26 cellular contexts compared by ENCODE assay signal in the genomic region with DNA sequence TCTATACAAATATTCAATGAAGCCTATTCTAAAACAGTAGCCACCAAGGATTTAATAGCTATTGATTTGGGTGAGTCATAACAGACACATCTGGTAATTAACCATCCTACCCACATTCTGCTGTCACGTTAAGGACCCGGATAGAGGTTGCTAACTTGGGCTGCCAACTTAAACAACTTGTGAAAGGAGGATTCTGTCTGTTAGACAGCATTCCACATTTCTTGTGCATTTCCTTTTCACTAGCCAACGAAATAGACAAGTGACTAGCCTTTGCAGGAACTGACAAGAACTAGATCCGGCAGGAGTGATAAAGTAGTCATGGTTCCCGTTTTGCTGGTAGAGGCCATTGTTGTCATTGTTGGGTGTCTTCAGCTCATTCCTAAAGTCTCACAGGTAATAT. TPM values are rescaled to one million over a fixed set of nuclear protein-coding genes. Genes with fewer than 3 reads are reported as not detected.
"Had no signal": no experiment of that assay in that cellular context is flagged by ENCODE, and none has a peak within 500 bp of the region (broad histone marks: within the 10 kb centered on the region; RNA-seq: fewer than 3 reads in every experiment).

No MANE protein-coding gene starts in this region.

- H3K27ac ChIP-seq: brain microvascular endothelial cell, gastrocnemius medialis, pancreas, prostate gland, sigmoid colon, thoracic aorta, uterus, WERI-Rb-1 had no signal

- H3K27me3 ChIP-seq: brain microvascular endothelial cell, uterus had no signal

- H3K4me1 ChIP-seq: gastrocnemius medialis, pancreas, prostate gland, uterus had no signal

- DNase-seq: activated CD4-positive, alpha-beta T cell treated with anti-CD3 and anti-CD28 coated beads for 48 hours; activated CD4-positive, alpha-beta T cell treated with anti-CD3 and anti-CD28 coated beads, Interleukin-2, amount 50 U/mL, for 48 hours; activated CD8-positive, alpha-beta memory T cell treated with anti-CD3 and anti-CD28 coated beads for 24 hours; activated effector memory CD4-positive, alpha-beta T cell treated with Interleukin-2 at 50 U/mL for 16 hours; activated naive CD4-positive, alpha-beta T cell treated with Interleukin-2 at 50 U/mL for 16 hours; anterior cingulate cortex; brain microvascular endothelial cell; central memory CD4-positive, alpha-beta T cell; endodermal cell; gastrocnemius medialis; hypothalamus; immature natural killer cell; naive thymus-derived CD8-positive, alpha-beta T cell; nucleus accumbens; pancreas; retina; sigmoid colon; small intestine; stimulated activated CD4-positive, alpha-beta T cell treated with anti-CD3 and anti-CD28 coated beads, Interleukin-4, amount 100 ng/mL, for 24 hours; uterus; WERI-Rb-1 had no signal

- ATAC-seq: activated CD4-positive, CD25-positive, alpha-beta regulatory T cell treated with anti-CD3 and anti-CD28 coated beads, Interleukin-2, amount 50 U/mL, for 24 hours; gastrocnemius medialis; naive thymus-derived CD8-positive, alpha-beta T cell; pancreas; stimulated activated effector memory CD8-positive, alpha-beta T cell treated with anti-CD3 and anti-CD28 coated beads, Interleukin-12 subunit alpha, Interleukin-12 subunit beta, amount 100 ng/mL, for 72 hours had no signal

RNA-seq across cellular contexts. Expression of gene DSCAM, which starts 9.5 kb away (rescaled TPM):
- total RNA-seq: lower leg skin; naive thymus-derived CD8-positive, alpha-beta T cell; thoracic aorta had no signal
- polyA plus RNA-seq: immature natural killer cell; naive thymus-derived CD8-positive, alpha-beta T cell had no signal
